Comparison of ENCODE assay signal across 32 cellular contexts in the genomic region with DNA sequence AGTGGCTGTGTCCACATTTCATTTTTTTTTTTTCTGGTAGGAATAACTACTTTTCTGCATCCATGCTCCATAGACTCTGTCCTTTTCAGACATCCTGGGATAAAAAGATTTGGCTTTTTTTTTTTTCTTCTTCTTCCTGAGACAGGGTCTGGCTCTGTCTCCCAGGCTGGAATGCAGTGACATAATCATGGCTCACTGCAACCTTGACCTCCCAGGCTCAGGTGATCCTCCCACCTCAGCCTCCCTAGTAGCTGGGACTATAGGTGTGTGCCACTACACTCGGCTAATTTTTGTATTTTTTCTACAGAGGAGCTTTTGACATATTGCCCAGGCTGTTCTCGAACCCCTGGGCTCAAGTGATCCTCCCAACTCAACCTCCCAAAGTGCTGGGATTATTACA.
"Had no signal": no experiment of that assay in that cellular context is flagged by ENCODE, and none has a peak within 500 bp of the region (broad histone marks: within the 10 kb centered on the region; RNA-seq: fewer than 3 reads in every experiment).

No MANE protein-coding gene starts in this region.

- H3K27me3 ChIP-seq: brain microvascular endothelial cell, cardiac muscle cell, colonic mucosa, dorsolateral prefrontal cortex, esophagus muscularis mucosa, foreskin keratinocyte, gastrocnemius medialis had no signal

- H3K4me1 ChIP-seq: colonic mucosa, foreskin keratinocyte, gastrocnemius medialis had no signal

- H3K9me3 ChIP-seq: colonic mucosa, esophagus muscularis mucosa, gastrocnemius medialis had no signal

- FAIRE-seq: astrocyte had no signal

- ATAC-seq: activated CD4-positive, CD25-positive, alpha-beta regulatory T cell treated with anti-CD3 and anti-CD28 coated beads, Interleukin-2, amount 50 U/mL, for 24 hours; activated CD8-positive, alpha-beta T cell treated with anti-CD3 and anti-CD28 coated beads for 36 hours; activated T-cell treated with anti-CD3 and anti-CD28 coated beads, Interleukin-2, amount 50 U/mL, for 4 hours; activated T-helper 17 cell treated with anti-CD3 and anti-CD28 coated beads, Interleukin-2, amount 50 U/mL, for 72 hours; foreskin keratinocyte; gastrocnemius medialis; T-helper 17 cell had no signal

- H3K27ac ChIP-seq: brain microvascular endothelial cell, cardiac muscle cell, colonic mucosa, esophagus muscularis mucosa, foreskin keratinocyte, gastrocnemius medialis, WERI-Rb-1 had no signal

- H3K4me3 ChIP-seq: cardiac muscle cell, colonic mucosa, dorsolateral prefrontal cortex, esophagus muscularis mucosa, gastrocnemius medialis had no signal

- DNase-seq: activated B cell treated with CpG ODN at 0.5 μM for 24 hours; activated CD4-positive, alpha-beta T cell treated with anti-CD3 and anti-CD28 coated beads for 48 hours; activated CD4-positive, alpha-beta T cell treated with anti-CD3 and anti-CD28 coated beads, Interleukin-2, amount 50 U/mL, for 1 hour; activated CD4-positive, alpha-beta T cell treated with anti-CD3 and anti-CD28 coated beads, Interleukin-2, amount 50 U/mL, for 48 hours; activated CD8-positive, alpha-beta memory T cell treated with anti-CD3 and anti-CD28 coated beads for 24 hours; activated CD8-positive, alpha-beta T cell treated with anti-CD3 and anti-CD28 coated beads for 36 hours; activated effector memory CD4-positive, alpha-beta T cell treated with Interleukin-2 at 50 U/mL for 16 hours; activated gamma-delta T cell treated with Interleukin-2 at 50 U/mL for 16 hours; activated naive CD4-positive, alpha-beta T cell treated with anti-CD3 and anti-CD28 coated beads, Interleukin-2, amount 50 U/mL, for 16 hours; activated naive CD4-positive, alpha-beta T cell treated with Interleukin-2 at 50 U/mL for 16 hours; activated T-cell treated with anti-CD3 and anti-CD28 coated beads, Interleukin-2, amount 50 U/mL, for 4 hours; amniotic stem cell; anterior cingulate cortex; brain microvascular endothelial cell; central memory CD4-positive, alpha-beta T cell; cerebellar nuclear complex; colonic mucosa; dorsolateral prefrontal cortex; effector memory CD4-positive, alpha-beta T cell; endodermal cell; erythroblast; foreskin keratinocyte; gastrocnemius medialis; T-helper 1 cell; T-helper 17 cell; T1000; WERI-Rb-1 had no signal

- H3K36me3 ChIP-seq: brain microvascular endothelial cell, cardiac muscle cell, colonic mucosa, esophagus muscularis mucosa, gastrocnemius medialis, WERI-Rb-1 had no signal
